In the genomic region with DNA sequence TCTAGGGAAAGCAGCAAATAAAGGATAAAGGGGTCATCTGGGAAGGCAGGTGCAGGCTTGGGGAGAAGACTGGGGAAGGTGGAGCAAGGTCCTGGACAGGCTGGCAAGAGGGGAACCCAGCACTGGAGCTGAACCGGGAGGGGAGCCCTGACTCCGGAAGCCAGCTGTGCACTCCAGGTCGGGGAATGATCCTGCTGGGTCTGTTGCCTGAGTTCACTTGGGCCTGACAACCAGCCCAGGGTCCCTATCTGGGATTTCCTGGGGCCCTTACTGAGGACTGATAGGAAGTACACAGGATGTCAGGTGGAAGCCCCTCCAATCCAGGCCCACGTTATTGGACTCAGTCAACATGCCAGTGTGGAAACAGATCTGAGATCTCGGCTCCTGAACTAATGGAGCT, we compare ENCODE assay signal across 1 cellular context.
TF ChIP-seq lines count a peak whose summit lies in the region.

No MANE protein-coding gene starts in this region.

TF ChIP-seq in K562, 482 proteins besides CTCF, POLR2A, EP300 and RAD21:
- TF ChIP-seq ZEB2 (IDR thresholded peaks at IDR 0.05) = no peak
- no peak for TF ChIP-seq ZNF197 (CRISPR knock-in tag; IDR thresholded peaks at IDR 0.05; ENCODE audit: low read depth)
- no peak for TF ChIP-seq ZNF696 (CRISPR knock-in tag; conservative IDR thresholded peaks at IDR 0.05)
- TF ChIP-seq, protein P1, sequence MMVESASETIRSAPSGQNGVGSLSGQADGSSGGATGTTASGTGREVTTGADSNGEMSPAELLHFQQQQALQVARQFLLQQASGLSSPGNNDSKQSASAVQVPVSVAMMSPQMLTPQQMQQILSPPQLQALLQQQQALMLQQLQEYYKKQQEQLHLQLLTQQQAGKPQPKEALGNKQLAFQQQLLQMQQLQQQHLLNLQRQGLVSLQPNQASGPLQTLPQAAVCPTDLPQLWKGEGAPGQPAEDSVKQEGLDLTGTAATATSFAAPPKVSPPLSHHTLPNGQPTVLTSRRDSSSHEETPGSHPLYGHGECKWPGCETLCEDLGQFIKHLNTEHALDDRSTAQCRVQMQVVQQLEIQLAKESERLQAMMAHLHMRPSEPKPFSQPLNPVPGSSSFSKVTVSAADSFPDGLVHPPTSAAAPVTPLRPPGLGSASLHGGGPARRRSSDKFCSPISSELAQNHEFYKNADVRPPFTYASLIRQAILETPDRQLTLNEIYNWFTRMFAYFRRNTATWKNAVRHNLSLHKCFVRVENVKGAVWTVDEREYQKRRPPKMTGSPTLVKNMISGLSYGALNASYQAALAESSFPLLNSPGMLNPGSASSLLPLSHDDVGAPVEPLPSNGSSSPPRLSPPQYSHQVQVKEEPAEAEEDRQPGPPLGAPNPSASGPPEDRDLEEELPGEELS (CRISPR knock-in tag; IDR thresholded peaks at IDR 0.05; ENCODE audit: borderline replicate concordance) = no peak
- no peak for TF ChIP-seq HSF4 (CRISPR knock-in tag; IDR thresholded peaks at IDR 0.05; ENCODE audit: borderline replicate concordance)
- no peak for TF ChIP-seq MEF2D (tag; conservative IDR thresholded peaks at IDR 0.05; ENCODE audit: low read depth)
- TF ChIP-seq, protein P2, sequence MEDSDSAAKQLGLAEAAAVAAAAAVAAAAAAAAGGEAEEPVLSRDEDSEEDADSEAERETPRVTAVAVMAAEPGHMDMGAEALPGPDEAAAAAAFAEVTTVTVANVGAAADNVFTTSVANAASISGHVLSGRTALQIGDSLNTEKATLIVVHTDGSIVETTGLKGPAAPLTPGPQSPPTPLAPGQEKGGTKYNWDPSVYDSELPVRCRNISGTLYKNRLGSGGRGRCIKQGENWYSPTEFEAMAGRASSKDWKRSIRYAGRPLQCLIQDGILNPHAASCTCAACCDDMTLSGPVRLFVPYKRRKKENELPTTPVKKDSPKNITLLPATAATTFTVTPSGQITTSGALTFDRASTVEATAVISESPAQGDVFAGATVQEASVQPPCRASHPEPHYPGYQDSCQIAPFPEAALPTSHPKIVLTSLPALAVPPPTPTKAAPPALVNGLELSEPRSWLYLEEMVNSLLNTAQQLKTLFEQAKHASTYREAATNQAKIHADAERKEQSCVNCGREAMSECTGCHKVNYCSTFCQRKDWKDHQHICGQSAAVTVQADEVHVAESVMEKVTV (CRISPR knock-in tag; IDR thresholded peaks at IDR 0.05) = no peak
- no peak for TF ChIP-seq RBFOX2 (IDR thresholded peaks at IDR 0.05; ENCODE audit: low read depth, low read length)
- TF ChIP-seq, protein P3, sequence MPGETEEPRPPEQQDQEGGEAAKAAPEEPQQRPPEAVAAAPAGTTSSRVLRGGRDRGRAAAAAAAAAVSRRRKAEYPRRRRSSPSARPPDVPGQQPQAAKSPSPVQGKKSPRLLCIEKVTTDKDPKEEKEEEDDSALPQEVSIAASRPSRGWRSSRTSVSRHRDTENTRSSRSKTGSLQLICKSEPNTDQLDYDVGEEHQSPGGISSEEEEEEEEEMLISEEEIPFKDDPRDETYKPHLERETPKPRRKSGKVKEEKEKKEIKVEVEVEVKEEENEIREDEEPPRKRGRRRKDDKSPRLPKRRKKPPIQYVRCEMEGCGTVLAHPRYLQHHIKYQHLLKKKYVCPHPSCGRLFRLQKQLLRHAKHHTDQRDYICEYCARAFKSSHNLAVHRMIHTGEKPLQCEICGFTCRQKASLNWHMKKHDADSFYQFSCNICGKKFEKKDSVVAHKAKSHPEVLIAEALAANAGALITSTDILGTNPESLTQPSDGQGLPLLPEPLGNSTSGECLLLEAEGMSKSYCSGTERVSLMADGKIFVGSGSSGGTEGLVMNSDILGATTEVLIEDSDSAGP (CRISPR knock-in tag; IDR thresholded peaks at IDR 0.05) = no peak
- no peak for TF ChIP-seq POLR2H (tag; IDR thresholded peaks at IDR 0.05; ENCODE audit: low read depth)
